ENCODE assay signal across 8 cellular contexts in genomic region chr6:42819803-42820508, GRCh38. TPM values are rescaled to one million over a fixed set of nuclear protein-coding genes. Genes with fewer than 3 reads are reported as not detected.
DNase-seq lines count a peak whose midpoint lies in the region; ATAC-seq and TF ChIP-seq lines count a peak whose summit lies in the region.

No MANE protein-coding gene starts in this region.

- H3K4me3 ChIP-seq in colonic mucosa: no peak overlapping the region
- no peak overlapping the region for H3K4me3 ChIP-seq in neutrophil (ENCODE audit: low read depth in 1 of 2, low read length in 1 of 2)

- intact Hi-C loops in colonic mucosa (cut with DNase I): no loop called here

- TF ChIP-seq CTCF in colonic mucosa (IDR thresholded peaks at IDR 0.05) (no peak), neutrophil (IDR thresholded peaks at IDR 0.05) (no peak), GM10266 (IDR thresholded peaks at IDR 0.05; ENCODE audit: control insufficient read depth, insufficient read depth, low read depth, missing control alignments) (no peak)

- H3K4me1 ChIP-seq in colonic mucosa (no peaks in the 10 kb centered on the region), neutrophil (ENCODE audit: control insufficient read depth in 1 of 2, insufficient read depth in 1 of 2, low read depth in 1 of 2, low read length in 1 of 2) (peaks cover 18 to 22% of the 10 kb centered on the region in 2 experiments)

- no peak overlapping the region for H3K9ac ChIP-seq in colonic mucosa (ENCODE audit: low read depth in 2 of 2, low read length in 2 of 2)

- ATAC-seq in HG03280 (IDR thresholded peaks at IDR 0.05; ENCODE audit: unreplicated experiment): no peak

- H3K27ac ChIP-seq in colonic mucosa: peak overlapping the region; percentile 2
- H3K27ac ChIP-seq in neutrophil: peak overlapping the region; percentile 26

- H3K36me3 ChIP-seq in colonic mucosa (peaks cover 8% of the 10 kb centered on the region), neutrophil (peaks cover 36% of the 10 kb centered on the region)

- no peaks in the 10 kb centered on the region for H3K9me3 ChIP-seq in colonic mucosa
- no peaks in the 10 kb centered on the region for H3K9me3 ChIP-seq in neutrophil

- H3K27me3 ChIP-seq in colonic mucosa: no peaks in the 10 kb centered on the region
- H3K27me3 ChIP-seq in neutrophil: no peaks in the 10 kb centered on the region

- DNase-seq in DMS153 (lab: John Stamatoyannopoulos, UW): peak; percentile 89
- peak; percentile 6 for DNase-seq in NCI-H1105 (lab: John Stamatoyannopoulos, UW)
- DNase-seq in colonic mucosa: no peak
- no peak for DNase-seq in GDM1 (lab: John Stamatoyannopoulos, UW)
- DNase-seq in SW480 (ENCODE audit: low spot score): no peak
- DNase-seq in GM10266 (ENCODE audit: extremely low spot score): no peak

RNA-seq across cellular contexts. Expression of gene BICRAL, which starts 38.1 kb away (rescaled TPM):
- total RNA-seq in colonic mucosa: 10 to 100 TPM; 11.5 to 15.3 TPM

RNA-seq across cellular contexts. Expression of gene RPL7L1, which starts 59.5 kb away (rescaled TPM):
- 10 to 100 TPM; 46.4 to 67.4 TPM for total RNA-seq in colonic mucosa

Comparison
In these comparisons a context has a peak if more than half of its experiments do, and no peak if none do; other contexts are left out.
1. DNase-seq: peak in DMS153 (single experiment) and NCI-H1105 (single experiment); none in colonic mucosa (single experiment), GDM1 (single experiment), SW480 (single experiment) and GM10266 (single experiment).